In the genomic region with DNA sequence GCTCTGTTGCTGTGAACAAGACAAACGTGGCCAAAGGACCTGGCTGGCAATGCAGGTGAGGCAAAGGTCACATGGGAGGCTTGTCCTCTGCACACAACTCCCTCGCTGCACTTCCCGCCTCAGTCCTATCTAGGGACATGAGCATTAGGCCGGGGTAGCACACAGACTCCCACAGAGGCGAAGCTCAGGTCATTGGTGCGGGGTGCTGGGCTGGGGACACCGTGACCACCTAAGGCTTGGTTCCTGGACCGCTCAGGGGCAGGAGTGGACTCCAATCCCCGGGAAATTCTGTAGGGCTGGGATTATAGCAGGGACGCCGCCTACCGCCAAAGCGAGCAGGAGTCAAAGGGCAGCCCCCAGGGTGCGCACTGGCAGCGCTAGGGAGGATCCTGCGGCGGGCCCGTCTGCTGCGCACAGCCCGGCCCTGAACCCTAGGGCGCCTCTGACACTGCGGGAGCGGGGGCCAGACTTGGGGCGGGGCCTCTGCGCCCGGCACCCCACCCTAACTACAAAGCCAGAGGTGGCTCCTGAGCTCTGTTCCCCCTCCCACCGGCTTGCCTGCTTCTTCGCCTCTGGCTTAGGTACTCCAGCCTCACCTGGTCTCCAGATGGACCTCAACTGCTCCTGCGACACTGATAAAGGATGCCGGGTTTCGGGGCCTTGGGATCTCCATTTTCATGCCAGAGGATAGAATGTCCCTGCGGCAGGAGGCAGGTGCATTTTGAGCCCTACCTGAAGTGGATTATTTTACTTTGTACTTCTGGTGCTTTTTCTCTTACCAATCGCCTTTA, we compare ENCODE assay signal across 19 cellular contexts. TPM values are rescaled to one million over a fixed set of nuclear protein-coding genes. Genes with fewer than 3 reads are reported as not detected.
DNase-seq lines count a peak whose midpoint lies in the region; ATAC-seq and TF ChIP-seq lines count a peak whose summit lies in the region.
"Had no signal": no experiment of that assay in that cellular context is flagged by ENCODE, and none has a peak within 500 bp of the region (broad histone marks: within the 10 kb centered on the region; RNA-seq: fewer than 3 reads in every experiment).

No MANE protein-coding gene starts in this region.

- peaks cover 98% of the 10 kb centered on the region for H3K27me3 ChIP-seq in iPS-15b (ENCODE audit: control insufficient read depth, insufficient read depth, low read length)

- H3K9me3 Mint-ChIP-seq in WTC11, result no peaks in the 10 kb centered on the region
- H3K9me3 Mint-ChIP-seq: CD4-positive, alpha-beta T cell had no signal

- H3K27me3 Mint-ChIP-seq in WTC11 (ENCODE audit: low read depth), result peaks cover 100% of the 10 kb centered on the region

- H3K36me3 Mint-ChIP-seq in WTC11, result no peaks in the 10 kb centered on the region

- POLR2A ChIA-PET in WTC11 (lab: Charles Lee), result no interaction called here

- H3K4me1 ChIP-seq in iPS-15b (ENCODE audit: control insufficient read depth, insufficient read depth, low read length), result peaks cover 3% of the 10 kb centered on the region
- H3K4me1 ChIP-seq in mucosa of descending colon (ENCODE audit: low read depth), result peaks cover 24% of the 10 kb centered on the region

- H3K9ac ChIP-seq in iPS-15b (ENCODE audit: low read depth, low read length), result no peak overlapping the region

- CTCF ChIA-PET in WTC11 (lab: Charles Lee), result interaction anchor here (0.9 to 2.0 kb wide), 5 partner anchors 28 to 283 kb away, joined by 3 to 6 read pairs (median 4); no protein-coding TSS in a partner anchor

- H3K4me3 ChIP-seq in iPS-15b (ENCODE audit: low read depth, low read length), result peak overlapping the region; percentile 22
- no peak overlapping the region for H3K4me3 ChIP-seq in mucosa of descending colon

- peak overlapping the region; percentile 33 for H3K4me3 Mint-ChIP-seq in WTC11
- H3K4me3 Mint-ChIP-seq: B cell; CD4-positive, alpha-beta T cell had no signal

- peaks cover 16% of the 10 kb centered on the region for H3K4me1 Mint-ChIP-seq in WTC11

- ATAC-seq in WTC11, result peak; percentile 67
- peak; percentile 65 for ATAC-seq in mucosa of descending colon
- ATAC-seq in GM19455 (IDR thresholded peaks at IDR 0.05; ENCODE audit: unreplicated experiment), result no peak
- ATAC-seq: PC-3 had no signal

- H3K36me3 ChIP-seq in iPS-15b (ENCODE audit: control insufficient read depth, insufficient read depth, low read length), result no peaks in the 10 kb centered on the region
- H3K36me3 ChIP-seq in mucosa of descending colon (ENCODE audit: low read depth), result no peaks in the 10 kb centered on the region

- H3K9me3 ChIP-seq in iPS-15b (ENCODE audit: control insufficient read depth, insufficient read depth, low read length) (no peaks in the 10 kb centered on the region), mucosa of descending colon (no peaks in the 10 kb centered on the region)

- DNase-seq in WTC11 (ENCODE audit: low spot score), result peak; percentile 58
- peak; percentile 71 to 75 (median 72) for DNase-seq in mucosa of descending colon
- DNase-seq in dermis blood vessel endothelial cell, result no peak
- no peak for DNase-seq in activated CD8-positive, alpha-beta memory T cell treated with anti-CD3 and anti-CD28 coated beads for 24 hours
- DNase-seq in activated CD4-positive, alpha-beta T cell treated with anti-CD3 and anti-CD28 coated beads for 48 hours, result no peak
- DNase-seq: CD4-positive, alpha-beta T cell; DMS79 treated with DMSO at 0.1 percent for 48 hours; GDM1; IMR-90; NCI-H1436; NCI-H2081 treated with DMSO at 0.1 percent for 48 hours; NCI-H226; PC-3 had no signal

- H3K27ac Mint-ChIP-seq in WTC11, result no peak overlapping the region
- H3K27ac Mint-ChIP-seq: B cell; CD4-positive, alpha-beta T cell had no signal

- intact Hi-C loops in mucosa of descending colon (cut with DNase I, micrococcal nuclease), result no loop called here

- no peak for TF ChIP-seq CTCF in WTC11 (IDR thresholded peaks at IDR 0.05)
- no peak for TF ChIP-seq CTCF in mucosa of descending colon (IDR thresholded peaks at IDR 0.05)

TF ChIP-seq in WTC11, 78 proteins besides CTCF, POLR2A, EP300 and RAD21 (continues in another document):
- TF ChIP-seq FOXP1 (CRISPR knock-in tag; IDR thresholded peaks at IDR 0.05; ENCODE audit: borderline replicate concordance) (peak; percentile 53; the same call in 1 of the 2 replicates), FOXP4 (CRISPR knock-in tag; IDR thresholded peaks at IDR 0.05) (peak; percentile 53; the same call in 1 of the 2 replicates), ZNF423 (CRISPR knock-in tag; IDR thresholded peaks at IDR 0.05) (peak; percentile 69)
- TF ChIP-seq, protein P1, sequence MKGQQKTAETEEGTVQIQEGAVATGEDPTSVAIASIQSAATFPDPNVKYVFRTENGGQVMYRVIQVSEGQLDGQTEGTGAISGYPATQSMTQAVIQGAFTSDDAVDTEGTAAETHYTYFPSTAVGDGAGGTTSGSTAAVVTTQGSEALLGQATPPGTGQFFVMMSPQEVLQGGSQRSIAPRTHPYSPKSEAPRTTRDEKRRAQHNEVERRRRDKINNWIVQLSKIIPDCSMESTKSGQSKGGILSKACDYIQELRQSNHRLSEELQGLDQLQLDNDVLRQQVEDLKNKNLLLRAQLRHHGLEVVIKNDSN (CRISPR knock-in tag; IDR thresholded peaks at IDR 0.05), result peak; percentile 56; the same call in 1 of the 2 replicates
- TF ChIP-seq, protein P2, sequence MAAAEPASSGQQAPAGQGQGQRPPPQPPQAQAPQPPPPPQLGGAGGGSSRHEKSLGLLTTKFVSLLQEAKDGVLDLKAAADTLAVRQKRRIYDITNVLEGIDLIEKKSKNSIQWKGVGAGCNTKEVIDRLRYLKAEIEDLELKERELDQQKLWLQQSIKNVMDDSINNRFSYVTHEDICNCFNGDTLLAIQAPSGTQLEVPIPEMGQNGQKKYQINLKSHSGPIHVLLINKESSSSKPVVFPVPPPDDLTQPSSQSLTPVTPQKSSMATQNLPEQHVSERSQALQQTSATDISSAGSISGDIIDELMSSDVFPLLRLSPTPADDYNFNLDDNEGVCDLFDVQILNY (CRISPR knock-in tag; IDR thresholded peaks at IDR 0.05), result 0 out of 2 replicates have a peak, but pooled peaks have one; percentile 47
- TF ChIP-seq, protein P3, sequence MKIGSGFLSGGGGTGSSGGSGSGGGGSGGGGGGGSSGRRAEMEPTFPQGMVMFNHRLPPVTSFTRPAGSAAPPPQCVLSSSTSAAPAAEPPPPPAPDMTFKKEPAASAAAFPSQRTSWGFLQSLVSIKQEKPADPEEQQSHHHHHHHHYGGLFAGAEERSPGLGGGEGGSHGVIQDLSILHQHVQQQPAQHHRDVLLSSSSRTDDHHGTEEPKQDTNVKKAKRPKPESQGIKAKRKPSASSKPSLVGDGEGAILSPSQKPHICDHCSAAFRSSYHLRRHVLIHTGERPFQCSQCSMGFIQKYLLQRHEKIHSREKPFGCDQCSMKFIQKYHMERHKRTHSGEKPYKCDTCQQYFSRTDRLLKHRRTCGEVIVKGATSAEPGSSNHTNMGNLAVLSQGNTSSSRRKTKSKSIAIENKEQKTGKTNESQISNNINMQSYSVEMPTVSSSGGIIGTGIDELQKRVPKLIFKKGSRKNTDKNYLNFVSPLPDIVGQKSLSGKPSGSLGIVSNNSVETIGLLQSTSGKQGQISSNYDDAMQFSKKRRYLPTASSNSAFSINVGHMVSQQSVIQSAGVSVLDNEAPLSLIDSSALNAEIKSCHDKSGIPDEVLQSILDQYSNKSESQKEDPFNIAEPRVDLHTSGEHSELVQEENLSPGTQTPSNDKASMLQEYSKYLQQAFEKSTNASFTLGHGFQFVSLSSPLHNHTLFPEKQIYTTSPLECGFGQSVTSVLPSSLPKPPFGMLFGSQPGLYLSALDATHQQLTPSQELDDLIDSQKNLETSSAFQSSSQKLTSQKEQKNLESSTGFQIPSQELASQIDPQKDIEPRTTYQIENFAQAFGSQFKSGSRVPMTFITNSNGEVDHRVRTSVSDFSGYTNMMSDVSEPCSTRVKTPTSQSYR (CRISPR knock-in tag; IDR thresholded peaks at IDR 0.05), result no peak

RNA-seq across cellular contexts. Expression of gene MT1B, which starts 3.9 kb away (rescaled TPM):
- not detected in 3 replicates for total RNA-seq in WTC11 (2021)
- not detected for total RNA-seq in mucosa of descending colon
- not detected in 2 replicates for total RNA-seq in dermis blood vessel endothelial cell
- total RNA-seq: B cell; CD4-positive, alpha-beta T cell; H4; IMR-90; LHCN-M2; PC-3; SK-MEL-5 had no signal

RNA-seq across cellular contexts. Expression of gene MT1A, which starts 9.4 kb away (rescaled TPM):
- 0.94 to 2.8 TPM in 2 of 3 replicates, not detected in the other for total RNA-seq in WTC11 (2021)
- total RNA-seq in mucosa of descending colon, result 1 to 10 TPM; 4.5 to 9.7 (median 8.9) TPM
- 2.3 TPM in 1 of 2 replicates, not detected in the other for total RNA-seq in dermis blood vessel endothelial cell
- total RNA-seq: B cell; CD4-positive, alpha-beta T cell; H4; IMR-90; PC-3; SK-MEL-5 had no signal

RNA-seq across cellular contexts. Expression of gene MT1F, which starts 9.9 kb away (rescaled TPM):
- 50.6 to 60.2 TPM (median 58.2 TPM) in 3 replicates for total RNA-seq in WTC11 (2021)
- total RNA-seq in mucosa of descending colon, result 10 to 100 TPM in 2 of 3 donors, 1 to 10 TPM in 1; 6.1 to 35.5 (median 27.8) TPM
- 0.34 and 0.93 TPM in 2 replicates for total RNA-seq in dermis blood vessel endothelial cell
- total RNA-seq: IMR-90, LHCN-M2, SK-MEL-5 had no signal

RNA-seq across cellular contexts. Expression of gene MT1M, which starts 15.4 kb away (rescaled TPM):
- total RNA-seq in WTC11 (2021) (4.5 to 4.8 TPM (median 4.7 TPM) in 3 replicates), mucosa of descending colon (10 to 100 TPM in 2 of 3 donors, 1 to 10 TPM in 1; 9.5 to 40.0 (median 23.3) TPM), dermis blood vessel endothelial cell (0.34 and 0.98 TPM in 2 replicates)
- total RNA-seq: B cell; CD4-positive, alpha-beta T cell; H4; IMR-90; SK-MEL-5 had no signal

RNA-seq across cellular contexts. Expression of gene MT1G, which starts 20.0 kb away (rescaled TPM):
- total RNA-seq in WTC11 (2021) (326 to 361 TPM (median 333 TPM) in 3 replicates), mucosa of descending colon (100 to 1,000 TPM in 1 of 3 donors, 10 to 100 TPM in 1, 1 to 10 TPM in 1; 7.3 to 210 (median 83.8) TPM), dermis blood vessel endothelial cell (not detected in 2 replicates)
- total RNA-seq: B cell; CD4-positive, alpha-beta T cell; H4; IMR-90; PC-3; SK-MEL-5 had no signal

Comparison
In these comparisons a context has a peak if more than half of its experiments do, and no peak if none do; other contexts are left out.
1. DNase-seq: peak in WTC11 (single experiment) and mucosa of descending colon (3 of 3); none in dermis blood vessel endothelial cell (single experiment), activated CD8-positive, alpha-beta memory T cell treated with anti-CD3 and anti-CD28 coated beads for 24 hours (single experiment) and activated CD4-positive, alpha-beta T cell treated with anti-CD3 and anti-CD28 coated beads for 48 hours (single experiment).